In the genomic region with DNA sequence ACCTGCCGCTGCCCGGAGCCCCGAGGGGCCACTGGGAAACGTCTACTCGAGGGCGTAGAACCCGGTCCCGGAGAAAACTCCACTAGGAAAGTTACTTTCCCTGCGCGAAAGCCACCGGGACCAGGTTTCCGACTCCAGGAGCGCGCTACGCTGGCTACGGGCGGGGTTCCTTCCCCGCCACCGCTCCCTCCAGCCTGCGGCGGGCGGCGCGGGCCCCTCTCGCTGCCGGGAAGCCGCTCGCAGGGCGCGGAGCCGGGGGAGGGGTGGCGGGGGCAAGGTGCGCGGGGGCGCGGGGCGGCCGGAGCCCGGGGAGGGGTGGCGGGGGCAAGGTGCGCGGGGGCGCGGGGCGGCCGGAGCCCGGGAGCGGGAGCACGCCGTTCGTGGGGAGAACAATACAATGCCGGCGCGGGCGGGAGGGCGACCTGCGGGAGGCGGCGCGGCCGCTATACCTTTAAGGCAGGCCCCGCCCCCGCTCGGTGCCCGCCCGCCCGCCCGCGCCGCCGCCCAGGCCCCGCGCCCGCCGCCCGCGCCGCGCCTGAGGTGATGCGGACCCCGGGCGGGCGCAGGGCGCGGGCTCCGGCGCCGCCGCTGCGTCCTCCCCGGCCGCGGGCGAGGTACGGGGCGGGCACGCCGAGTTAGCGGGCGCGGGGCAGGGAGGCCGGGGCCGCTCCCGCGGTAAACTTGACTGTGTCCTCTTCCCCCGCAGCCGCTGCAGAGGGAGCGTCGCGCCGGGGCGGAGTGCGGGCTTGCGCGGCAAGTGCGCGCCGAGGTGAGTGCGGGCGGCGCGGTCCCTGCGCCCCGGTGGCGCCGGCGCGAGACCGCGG, we compare ENCODE assay signal across 8 cellular contexts.
A peak's percentile ranks its signal among the peaks of the same experiment; 100 is the strongest.
DNase-seq lines count a peak whose midpoint lies in the region; ATAC-seq, FAIRE-seq and TF ChIP-seq lines count a peak whose summit lies in the region.

No MANE protein-coding gene starts in this region.

- ATAC-seq in GM19025 (IDR thresholded peaks at IDR 0.05; ENCODE audit: low read depth, unreplicated experiment) (peak; percentile 70), HepG2 (peak; percentile 79)
- peak; percentile 61 for ATAC-seq in stimulated activated naive CD8-positive, alpha-beta T cell treated with anti-CD3 and anti-CD28 coated beads, Interleukin-15, Interleukin-2, amounts not matched to agents 100 U/mL and 50 U/mL, for 24 hours

- peak; percentile 56; the same call in 1 of the 2 replicates for TF ChIP-seq RAD21 in HepG2 (CRISPR knock-in tag; IDR thresholded peaks at IDR 0.05)

- no peak overlapping the region for H2AFZ ChIP-seq in HepG2 (ENCODE audit: low read length)

- peak overlapping the region; percentile 95 for H3K4me2 ChIP-seq in HepG2 (ENCODE audit: low read depth, low read length)

- H3K27me3 Mint-ChIP-seq in T-helper 2 cell treated with Interferon-gamma antibody and Interleukin-4, amounts not matched to agents 5 μg/mL and 100 μg/mL, for 36 hours (ENCODE audit: low read depth), result peaks cover 29% of the 10 kb centered on the region

- POLR2A ChIA-PET in HepG2 (lab: Yijun Ruan, JAX), result interaction anchor here (1.0 to 3.1 kb wide), 4 partner anchors 10 to 66 kb away, joined by 4 to 26 read pairs (median 8); no protein-coding TSS in a partner anchor

- no peaks in the 10 kb centered on the region for H3K9me3 ChIP-seq in HUES6 (ENCODE audit: control insufficient read depth, insufficient read depth, low read depth, low read length)
- H3K9me3 ChIP-seq in HepG2 (ENCODE audit: low read length), result no peaks in the 10 kb centered on the region

- no peaks in the 10 kb centered on the region for H3K36me3 ChIP-seq in HUES6 (ENCODE audit: control insufficient read depth, insufficient read depth, low read length)
- H3K36me3 ChIP-seq in HepG2 (replicated peaks in 1 of 2; ENCODE audit: control insufficient read depth in 1 of 2, insufficient read depth in 2 of 2, low read length in 2 of 2), result peaks cover 0 to 4% of the 10 kb centered on the region in 2 experiments; a peak in 2 of 5 replicates

- H3K4me1 ChIP-seq in HUES6 (ENCODE audit: control insufficient read depth, insufficient read depth, low read length), result no peaks in the 10 kb centered on the region
- peaks cover 50% of the 10 kb centered on the region for H3K4me1 ChIP-seq in HepG2 (ENCODE audit: insufficient read depth, low read length)

- 0% methylated on average over 4 of the region's 130 CpGs for WGBS in HepG2 (ENCODE audit: low lambda C conversion rate)

- TF ChIP-seq EP300 in HepG2 (IDR thresholded peaks at IDR 0.05; ENCODE audit: low read depth in 2 of 2, low read length in 2 of 2) (peak in 1 of 2 experiments; percentile 38; a peak in 1 of 4 replicates), HepG2 (CRISPR knock-in tag; IDR thresholded peaks at IDR 0.05; ENCODE audit: borderline replicate concordance) (no peak)

- in situ Hi-C loops in HepG2 (cut with HindIII; ENCODE audit: extremely low pct_ligation_motif_present, low pct_unique_long_range_greater_than_20kb), result no loop called here

- FAIRE-seq in HepG2 (lab: Jason Lieb, UNC), result no peak

- peak overlapping the region; percentile 70 for H3K9ac ChIP-seq in HUES6 (ENCODE audit: low read length)
- H3K9ac ChIP-seq in HepG2 (ENCODE audit: insufficient read depth, low read depth, low read length), result peak overlapping the region; percentile 98

- H3K27ac ChIP-seq in HUES6 (ENCODE audit: low read depth, low read length), result no peak overlapping the region
- peak overlapping the region; percentile 84 for H3K27ac ChIP-seq in cingulate gyrus (ENCODE audit: low read depth, low read length)
- peak overlapping the region; percentile 99 for H3K27ac ChIP-seq in HepG2 (ENCODE audit: extremely low read length, insufficient read depth, low read length)

- H3K27ac Mint-ChIP-seq in T-helper 2 cell treated with Interferon-gamma antibody and Interleukin-4, amounts not matched to agents 5 μg/mL and 100 μg/mL, for 36 hours, result no peak overlapping the region

- BruUV-seq in HepG2 (replicated peaks; lab: Mats Ljungman, UMichigan), result no TSS peak

- H3K4me3 ChIP-seq in AG10803 (ENCODE audit: low read length) (peak overlapping the region; percentile 86), HUES6 (ENCODE audit: low read depth, low read length) (peak overlapping the region; percentile 87), HepG2 (replicated peaks in 1 of 3; ENCODE audit: insufficient read depth in 1 of 3, low read depth in 2 of 3, low read length in 3 of 3) (peak overlapping the region; percentile 78 to 92 (median 86))

- no peak for TF ChIP-seq CTCF in AG10803 (conservative IDR thresholded peaks at IDR 0.05; ENCODE audit: low read length)
- no peak for TF ChIP-seq CTCF in HepG2 (CRISPR knock-in tag; IDR thresholded peaks at IDR 0.05)

- DNase-seq in AG10803 (ENCODE audit: low read depth), result no peak
- DNase-seq in T-helper 2 cell treated with Interferon-gamma antibody and Interleukin-4, amounts not matched to agents 5 μg/mL and 100 μg/mL, for 36 hours (ENCODE audit: low spot score), result peak; percentile 41
- DNase-seq in HepG2 (ENCODE audit: low spot score), result peak; percentile 48
- DNase-seq in stimulated activated naive CD8-positive, alpha-beta T cell treated with anti-CD3 and anti-CD28 coated beads, Interleukin-15, Interleukin-2, amounts not matched to agents 100 U/mL and 50 U/mL, for 24 hours, result peak; percentile 32
- DNase-seq in ureter (ENCODE audit: low spot score), result no peak

- CTCF ChIA-PET in HepG2 (lab: Yijun Ruan, JAX; ENCODE audit: low intra/inter-chr PET ratio, low total read pairs), result no interaction called here

- no peak overlapping the region for H3K4me3 Mint-ChIP-seq in T-helper 2 cell treated with Interferon-gamma antibody and Interleukin-4, amounts not matched to agents 5 μg/mL and 100 μg/mL, for 36 hours

- peaks cover 73% of the 10 kb centered on the region for H3K79me2 ChIP-seq in HepG2 (ENCODE audit: insufficient read depth, low read length)

- intact Hi-C loops in HepG2 (cut with micrococcal nuclease; ENCODE audit: unreplicated experiment), result loop anchor here (1.0 to 10.0 kb wide), 4 partner anchors 12 to 220 kb away; no protein-coding TSS in a partner anchor

- peaks cover 11% of the 10 kb centered on the region for H4K20me1 ChIP-seq in HepG2 (ENCODE audit: insufficient read depth, low read length)

- TF ChIP-seq POLR2A in HepG2 (IDR thresholded peaks at IDR 0.05; ENCODE audit: insufficient read depth in 1 of 2, low read depth in 2 of 2, low read length in 2 of 2), result peak; percentile 56 to 63

- peaks cover 2% of the 10 kb centered on the region for H3K36me3 Mint-ChIP-seq in T-helper 2 cell treated with Interferon-gamma antibody and Interleukin-4, amounts not matched to agents 5 μg/mL and 100 μg/mL, for 36 hours (ENCODE audit: low read depth)

- H3K9me3 Mint-ChIP-seq in T-helper 2 cell treated with Interferon-gamma antibody and Interleukin-4, amounts not matched to agents 5 μg/mL and 100 μg/mL, for 36 hours, result no peaks in the 10 kb centered on the region

- peaks cover 26% of the 10 kb centered on the region for H3K4me1 Mint-ChIP-seq in T-helper 2 cell treated with Interferon-gamma antibody and Interleukin-4, amounts not matched to agents 5 μg/mL and 100 μg/mL, for 36 hours (ENCODE audit: low read depth)

- H3K27me3 ChIP-seq in HUES6 (ENCODE audit: control insufficient read depth, insufficient read depth, low read length), result peaks cover 42% of the 10 kb centered on the region
- no peaks in the 10 kb centered on the region; a peak in 1 of 5 replicates for H3K27me3 ChIP-seq in HepG2 (ENCODE audit: control insufficient read depth in 1 of 2, insufficient read depth in 2 of 2, low read length in 2 of 2)

TF ChIP-seq in HepG2, 621 proteins besides CTCF, POLR2A, EP300 and RAD21 (continues in another document):
- TF ChIP-seq ZNF17 (CRISPR knock-in tag; IDR thresholded peaks at IDR 0.05) (no peak), HNRNPL (IDR thresholded peaks at IDR 0.05; ENCODE audit: low read depth, low read length) (no peak), RBM22 (optimal IDR thresholded peaks at IDR 0.05; ENCODE audit: low read length) (no peak), ZNF251 (CRISPR knock-in tag; IDR thresholded peaks at IDR 0.05) (no peak), TEAD3 (CRISPR knock-in tag; optimal IDR thresholded peaks at IDR 0.05; ENCODE audit: borderline replicate concordance) (no peak)
- TF ChIP-seq, protein P1, sequence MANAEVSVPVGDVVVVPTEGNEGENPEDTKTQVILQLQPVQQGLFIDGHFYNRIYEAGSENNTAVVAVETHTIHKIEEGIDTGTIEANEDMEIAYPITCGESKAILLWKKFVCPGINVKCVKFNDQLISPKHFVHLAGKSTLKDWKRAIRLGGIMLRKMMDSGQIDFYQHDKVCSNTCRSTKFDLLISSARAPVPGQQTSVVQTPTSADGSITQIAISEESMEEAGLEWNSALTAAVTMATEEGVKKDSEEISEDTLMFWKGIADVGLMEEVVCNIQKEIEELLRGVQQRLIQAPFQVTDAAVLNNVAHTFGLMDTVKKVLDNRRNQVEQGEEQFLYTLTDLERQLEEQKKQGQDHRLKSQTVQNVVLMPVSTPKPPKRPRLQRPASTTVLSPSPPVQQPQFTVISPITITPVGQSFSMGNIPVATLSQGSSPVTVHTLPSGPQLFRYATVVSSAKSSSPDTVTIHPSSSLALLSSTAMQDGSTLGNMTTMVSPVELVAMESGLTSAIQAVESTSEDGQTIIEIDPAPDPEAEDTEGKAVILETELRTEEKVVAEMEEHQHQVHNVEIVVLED (CRISPR knock-in tag; IDR thresholded peaks at IDR 0.05; ENCODE audit: borderline replicate concordance), result no peak
- TF ChIP-seq, protein P2, sequence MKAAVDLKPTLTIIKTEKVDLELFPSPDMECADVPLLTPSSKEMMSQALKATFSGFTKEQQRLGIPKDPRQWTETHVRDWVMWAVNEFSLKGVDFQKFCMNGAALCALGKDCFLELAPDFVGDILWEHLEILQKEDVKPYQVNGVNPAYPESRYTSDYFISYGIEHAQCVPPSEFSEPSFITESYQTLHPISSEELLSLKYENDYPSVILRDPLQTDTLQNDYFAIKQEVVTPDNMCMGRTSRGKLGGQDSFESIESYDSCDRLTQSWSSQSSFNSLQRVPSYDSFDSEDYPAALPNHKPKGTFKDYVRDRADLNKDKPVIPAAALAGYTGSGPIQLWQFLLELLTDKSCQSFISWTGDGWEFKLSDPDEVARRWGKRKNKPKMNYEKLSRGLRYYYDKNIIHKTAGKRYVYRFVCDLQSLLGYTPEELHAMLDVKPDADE (CRISPR knock-in tag; IDR thresholded peaks at IDR 0.05), result no peak
- TF ChIP-seq, protein P3, sequence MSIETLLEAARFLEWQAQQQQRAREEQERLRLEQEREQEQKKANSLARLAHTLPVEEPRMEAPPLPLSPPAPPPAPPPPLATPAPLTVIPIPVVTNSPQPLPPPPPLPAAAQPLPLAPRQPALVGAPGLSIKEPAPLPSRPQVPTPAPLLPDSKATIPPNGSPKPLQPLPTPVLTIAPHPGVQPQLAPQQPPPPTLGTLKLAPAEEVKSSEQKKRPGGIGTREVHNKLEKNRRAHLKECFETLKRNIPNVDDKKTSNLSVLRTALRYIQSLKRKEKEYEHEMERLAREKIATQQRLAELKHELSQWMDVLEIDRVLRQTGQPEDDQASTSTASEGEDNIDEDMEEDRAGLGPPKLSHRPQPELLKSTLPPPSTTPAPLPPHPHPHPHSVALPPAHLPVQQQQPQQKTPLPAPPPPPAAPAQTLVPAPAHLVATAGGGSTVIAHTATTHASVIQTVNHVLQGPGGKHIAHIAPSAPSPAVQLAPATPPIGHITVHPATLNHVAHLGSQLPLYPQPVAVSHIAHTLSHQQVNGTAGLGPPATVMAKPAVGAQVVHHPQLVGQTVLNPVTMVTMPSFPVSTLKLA (IDR thresholded peaks at IDR 0.05), result no peak

Comparison
In these comparisons a context has a peak if more than half of its experiments do, and no peak if none do; other contexts are left out.
1. DNase-seq: peak in T-helper 2 cell treated with Interferon-gamma antibody and Interleukin-4, amounts not matched to agents 5 μg/mL and 100 μg/mL, for 36 hours (single experiment), HepG2 (single experiment) and stimulated activated naive CD8-positive, alpha-beta T cell treated with anti-CD3 and anti-CD28 coated beads, Interleukin-15, Interleukin-2, amounts not matched to agents 100 U/mL and 50 U/mL, for 24 hours (single experiment); none in AG10803 (single experiment) and ureter (single experiment).
2. Peak in every context shown above with its lines, with median percentiles within 50 percentile points of each other: H3K4me3 ChIP-seq and ATAC-seq.